21 cellular contexts compared by ENCODE assay signal in the genomic region with DNA sequence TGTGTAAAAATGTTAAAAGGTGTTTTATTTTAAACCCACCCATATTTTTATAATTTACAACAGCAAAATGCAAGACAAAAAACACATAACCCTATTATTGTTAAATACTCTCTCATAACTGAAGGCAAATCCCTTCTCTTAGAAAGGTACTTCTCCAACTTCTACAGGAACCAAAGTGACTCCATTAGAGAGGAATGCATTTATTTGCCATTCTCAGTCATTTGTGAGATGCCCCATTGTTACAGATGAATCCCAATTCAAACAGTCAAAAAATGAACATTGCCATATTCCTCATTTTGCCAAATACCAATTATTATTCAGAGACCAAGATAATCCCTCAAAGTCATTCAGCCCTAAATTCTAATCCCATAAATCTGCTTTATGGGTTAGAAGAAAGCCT.
A peak's percentile ranks its signal among the peaks of the same experiment; 100 is the strongest.
DNase-seq lines count a peak whose midpoint lies in the region; ATAC-seq, FAIRE-seq and TF ChIP-seq lines count a peak whose summit lies in the region.
"Had no signal": no experiment of that assay in that cellular context is flagged by ENCODE, and none has a peak within 500 bp of the region (broad histone marks: within the 10 kb centered on the region; RNA-seq: fewer than 3 reads in every experiment).

No MANE protein-coding gene starts in this region.

- H3K9me3 Mint-ChIP-seq in T-cell: no peaks in the 10 kb centered on the region
- H3K9me3 Mint-ChIP-seq: CD4-positive, alpha-beta memory T cell had no signal

- H3K4me3 ChIP-seq in bronchial epithelial cell (ENCODE audit: low read depth, low read length) (no peak overlapping the region), keratinocyte (ENCODE audit: control insufficient read depth in 2 of 3, extremely low read depth in 1 of 3, insufficient read depth in 2 of 3, low read depth in 1 of 3, low read length in 3 of 3) (no peak overlapping the region), WERI-Rb-1 (ENCODE audit: low read depth, low read length) (no peak overlapping the region)
- H3K4me3 ChIP-seq: A549 had no signal

- H3K27me3 ChIP-seq in bronchial epithelial cell (ENCODE audit: control insufficient read depth, insufficient read depth, low read length) (no peaks in the 10 kb centered on the region), keratinocyte (ENCODE audit: control insufficient read depth, extremely low read depth, insufficient read depth, low read length) (no peaks in the 10 kb centered on the region), WERI-Rb-1 (ENCODE audit: insufficient read depth, low read depth, severe bottlenecking) (no peaks in the 10 kb centered on the region)

- peaks cover 4 to 15% of the 10 kb centered on the region in 2 donors for H3K27me3 Mint-ChIP-seq in T-cell

- CTCF ChIA-PET in T-cell (lab: Charles Lee): no interaction called here

- H3K4me3 Mint-ChIP-seq in T-cell: no peak overlapping the region
- H3K4me3 Mint-ChIP-seq: CD4-positive, alpha-beta memory T cell had no signal

- no peak overlapping the region for H2AFZ ChIP-seq in keratinocyte (ENCODE audit: control insufficient read depth, low read length)

- H3K79me2 ChIP-seq in keratinocyte (ENCODE audit: control insufficient read depth, insufficient read depth, low read length): peaks cover 69% of the 10 kb centered on the region

- TF ChIP-seq POLR2A in H54 (IDR thresholded peaks at IDR 0.05; ENCODE audit: low read depth, low read length): no peak

- ATAC-seq in T-cell (replicated peaks in 1 of 4) (no peak), HG02798 (IDR thresholded peaks at IDR 0.05; ENCODE audit: poor library complexity, unreplicated experiment) (no peak)
- ATAC-seq: A549 had no signal

- peaks cover 9% of the 10 kb centered on the region for H3K4me1 ChIP-seq in keratinocyte (ENCODE audit: control insufficient read depth, extremely low read depth, insufficient read depth, low read length)
- H3K4me1 ChIP-seq: A549 had no signal

- H4K20me1 ChIP-seq in keratinocyte (ENCODE audit: control insufficient read depth, extremely low read depth, insufficient read depth, low read length): peaks cover 3% of the 10 kb centered on the region

- no peaks in the 10 kb centered on the region for H3K9me1 ChIP-seq in keratinocyte (ENCODE audit: control insufficient read depth, extremely low read depth, insufficient read depth, low read length)

- H3K36me3 ChIP-seq in bronchial epithelial cell (ENCODE audit: control insufficient read depth, insufficient read depth, low read length): no peaks in the 10 kb centered on the region
- H3K36me3 ChIP-seq in keratinocyte (ENCODE audit: control insufficient read depth in 2 of 2, extremely low read depth in 1 of 2, insufficient read depth in 2 of 2, low read length in 2 of 2): no peaks in the 10 kb centered on the region
- H3K36me3 ChIP-seq in WERI-Rb-1: peaks cover 58% of the 10 kb centered on the region

- no peak for TF ChIP-seq CTCF in bronchial epithelial cell (IDR thresholded peaks at IDR 0.05; ENCODE audit: insufficient read depth, low read length, severe bottlenecking)
- TF ChIP-seq CTCF in keratinocyte (optimal IDR thresholded peaks at IDR 0.05 in 1 of 3, IDR thresholded peaks at IDR 0.05 in 1 of 3, conservative IDR thresholded peaks at IDR 0.05 in 1 of 3; ENCODE audit: extremely low read depth in 1 of 3, insufficient read depth in 2 of 3, low read length in 3 of 3): no peak
- TF ChIP-seq CTCF in WERI-Rb-1 (IDR thresholded peaks at IDR 0.05; ENCODE audit: low read depth, low read length): no peak

- H3K4me1 Mint-ChIP-seq in T-cell: no peaks in the 10 kb centered on the region
- H3K4me1 Mint-ChIP-seq: CD4-positive, alpha-beta memory T cell had no signal

- H3K9ac ChIP-seq in keratinocyte (ENCODE audit: control insufficient read depth, extremely low read depth, insufficient read depth, low read length): no peak overlapping the region

- no peaks in the 10 kb centered on the region for H3K36me3 Mint-ChIP-seq in T-cell
- H3K36me3 Mint-ChIP-seq: CD4-positive, alpha-beta memory T cell had no signal

- DNase-seq in H54 (ENCODE audit: insufficient read length, low spot score) (no peak), bronchial epithelial cell (ENCODE audit: low read depth) (peak; percentile 25), keratinocyte (ENCODE audit: low read depth, low spot score) (no peak), T-cell (no peak), WERI-Rb-1 (no peak), NCI-H1092 (lab: John Stamatoyannopoulos, UW) (no peak)
- DNase-seq: 8988T; ACHN; C1 segment of cervical spinal cord; Calu3; CD4-positive, alpha-beta memory T cell; COR-L47; DMS153; DND-41; GOT3; H7; HCEC 1CT had no signal

- POLR2A ChIA-PET in T-cell (lab: Charles Lee): no interaction called here

- FAIRE-seq in H54 (lab: Jason Lieb, UNC) (peak; percentile 69), bronchial epithelial cell (lab: Jason Lieb, UNC) (no peak), keratinocyte (lab: Jason Lieb, UNC) (peak; percentile 20)
- FAIRE-seq: A549, G401.6, GM12892 had no signal

- no peak overlapping the region for H3K27ac Mint-ChIP-seq in T-cell
- H3K27ac Mint-ChIP-seq: CD4-positive, alpha-beta memory T cell had no signal

- dilution Hi-C loops in keratinocyte (cut with MboI; ENCODE audit: extremely low pct_ligation_motif_present, low sequenced_read_pairs): no loop called here

- H3K27ac ChIP-seq in keratinocyte (ENCODE audit: control insufficient read depth, insufficient read depth, low read length): no peak overlapping the region
- no peak overlapping the region for H3K27ac ChIP-seq in WERI-Rb-1
- H3K27ac ChIP-seq: A549 had no signal

- H3K9me3 ChIP-seq in keratinocyte (ENCODE audit: control insufficient read depth, low read depth, low read length): no peaks in the 10 kb centered on the region
- no peaks in the 10 kb centered on the region for H3K9me3 ChIP-seq in WERI-Rb-1 (ENCODE audit: severe bottlenecking)
- H3K9me3 ChIP-seq: A549 had no signal

- no peak overlapping the region for H3K4me2 ChIP-seq in keratinocyte (ENCODE audit: control insufficient read depth, extremely low read depth, insufficient read depth, low read depth, low read length)
- H3K4me2 ChIP-seq: A549 had no signal
